1 cellular context compared by ENCODE assay signal in the genomic region with DNA sequence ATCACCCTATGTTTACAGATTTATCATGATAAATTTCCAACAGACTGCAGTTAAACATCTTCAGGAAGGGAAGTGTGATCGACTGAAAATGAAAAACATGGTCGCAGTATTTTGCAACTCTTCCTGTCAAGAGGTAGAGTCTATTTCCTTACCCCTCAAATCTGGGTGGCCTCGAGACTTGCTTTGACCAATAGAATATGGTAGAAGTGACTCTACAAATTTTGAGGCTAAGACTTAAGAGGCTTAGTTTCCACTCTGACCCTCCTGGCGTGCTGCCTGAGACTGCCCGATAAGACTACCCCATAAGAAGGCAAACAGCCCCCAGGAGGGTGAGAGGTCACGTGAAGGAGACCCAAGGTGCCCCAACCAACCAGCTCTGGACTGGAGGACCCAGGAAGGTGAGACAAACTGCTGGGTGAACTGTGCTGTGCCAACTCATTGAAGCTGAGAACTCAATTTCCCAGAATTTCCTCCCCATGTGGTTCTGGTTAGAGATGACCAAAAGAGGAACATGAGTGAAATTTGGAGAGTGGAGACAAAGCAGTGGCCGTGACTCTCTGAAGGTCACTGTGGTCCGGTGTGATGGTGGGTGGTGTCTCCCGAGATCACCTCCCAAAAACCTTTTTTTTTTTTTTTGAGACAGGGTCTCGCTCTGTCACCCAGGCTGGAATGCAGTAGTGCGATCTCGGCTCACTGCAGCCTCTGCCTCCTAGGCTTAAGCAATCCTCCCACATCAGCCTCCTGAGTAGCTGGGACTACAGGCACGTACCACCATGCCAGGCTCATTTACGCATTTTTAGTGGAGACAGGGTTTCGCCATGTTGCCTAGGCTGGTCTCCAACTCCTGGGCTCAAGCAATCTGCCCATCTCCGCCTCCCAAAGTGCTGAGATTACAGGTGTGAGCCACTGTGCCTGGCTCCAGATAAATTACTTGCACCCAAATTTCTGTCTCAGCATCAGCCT.
TF ChIP-seq lines count a peak whose summit lies in the region.

No MANE protein-coding gene starts in this region.

TF ChIP-seq in H1, 55 proteins besides CTCF, POLR2A, EP300 and RAD21:
- TF ChIP-seq ATF2 (IDR thresholded peaks at IDR 0.05; ENCODE audit: low read length) (no peak), TAF1 (IDR thresholded peaks at IDR 0.05; ENCODE audit: low read depth, low read length) (no peak), CHD2 (IDR thresholded peaks at IDR 0.05; ENCODE audit: low read length) (no peak), SAP30 (IDR thresholded peaks at IDR 0.05; ENCODE audit: insufficient read depth, insufficient replicate concordance, low read length) (no peak), KDM4A (IDR thresholded peaks at IDR 0.05; ENCODE audit: low read depth, low read length, severe bottlenecking) (no peak), PHF8 (conservative IDR thresholded peaks at IDR 0.05; ENCODE audit: low read depth, low read length) (no peak), JUN (IDR thresholded peaks at IDR 0.05; ENCODE audit: low read depth, low read length) (no peak), CBX8 (IDR thresholded peaks at IDR 0.05; ENCODE audit: borderline replicate concordance, low read depth, low read length) (no peak), TBP (IDR thresholded peaks at IDR 0.05; ENCODE audit: low read depth, low read length) (no peak), RFX5 (IDR thresholded peaks at IDR 0.05; ENCODE audit: borderline replicate concordance, low read depth, low read length) (no peak), SP2 (IDR thresholded peaks at IDR 0.05; ENCODE audit: low read length) (no peak), CREB1 (IDR thresholded peaks at IDR 0.05) (no peak), ASH2L (IDR thresholded peaks at IDR 0.05; ENCODE audit: low read length) (no peak), JUND (IDR thresholded peaks at IDR 0.05; ENCODE audit: low read length) (no peak), POLR2AphosphoS5 (IDR thresholded peaks at IDR 0.05; ENCODE audit: low read depth, low read length) (no peak), KDM1A (IDR thresholded peaks at IDR 0.05; ENCODE audit: borderline replicate concordance, low read length) (no peak), HDAC6 (IDR thresholded peaks at IDR 0.05; ENCODE audit: low read depth, low read length) (no peak)
- TF ChIP-seq, protein P1, sequence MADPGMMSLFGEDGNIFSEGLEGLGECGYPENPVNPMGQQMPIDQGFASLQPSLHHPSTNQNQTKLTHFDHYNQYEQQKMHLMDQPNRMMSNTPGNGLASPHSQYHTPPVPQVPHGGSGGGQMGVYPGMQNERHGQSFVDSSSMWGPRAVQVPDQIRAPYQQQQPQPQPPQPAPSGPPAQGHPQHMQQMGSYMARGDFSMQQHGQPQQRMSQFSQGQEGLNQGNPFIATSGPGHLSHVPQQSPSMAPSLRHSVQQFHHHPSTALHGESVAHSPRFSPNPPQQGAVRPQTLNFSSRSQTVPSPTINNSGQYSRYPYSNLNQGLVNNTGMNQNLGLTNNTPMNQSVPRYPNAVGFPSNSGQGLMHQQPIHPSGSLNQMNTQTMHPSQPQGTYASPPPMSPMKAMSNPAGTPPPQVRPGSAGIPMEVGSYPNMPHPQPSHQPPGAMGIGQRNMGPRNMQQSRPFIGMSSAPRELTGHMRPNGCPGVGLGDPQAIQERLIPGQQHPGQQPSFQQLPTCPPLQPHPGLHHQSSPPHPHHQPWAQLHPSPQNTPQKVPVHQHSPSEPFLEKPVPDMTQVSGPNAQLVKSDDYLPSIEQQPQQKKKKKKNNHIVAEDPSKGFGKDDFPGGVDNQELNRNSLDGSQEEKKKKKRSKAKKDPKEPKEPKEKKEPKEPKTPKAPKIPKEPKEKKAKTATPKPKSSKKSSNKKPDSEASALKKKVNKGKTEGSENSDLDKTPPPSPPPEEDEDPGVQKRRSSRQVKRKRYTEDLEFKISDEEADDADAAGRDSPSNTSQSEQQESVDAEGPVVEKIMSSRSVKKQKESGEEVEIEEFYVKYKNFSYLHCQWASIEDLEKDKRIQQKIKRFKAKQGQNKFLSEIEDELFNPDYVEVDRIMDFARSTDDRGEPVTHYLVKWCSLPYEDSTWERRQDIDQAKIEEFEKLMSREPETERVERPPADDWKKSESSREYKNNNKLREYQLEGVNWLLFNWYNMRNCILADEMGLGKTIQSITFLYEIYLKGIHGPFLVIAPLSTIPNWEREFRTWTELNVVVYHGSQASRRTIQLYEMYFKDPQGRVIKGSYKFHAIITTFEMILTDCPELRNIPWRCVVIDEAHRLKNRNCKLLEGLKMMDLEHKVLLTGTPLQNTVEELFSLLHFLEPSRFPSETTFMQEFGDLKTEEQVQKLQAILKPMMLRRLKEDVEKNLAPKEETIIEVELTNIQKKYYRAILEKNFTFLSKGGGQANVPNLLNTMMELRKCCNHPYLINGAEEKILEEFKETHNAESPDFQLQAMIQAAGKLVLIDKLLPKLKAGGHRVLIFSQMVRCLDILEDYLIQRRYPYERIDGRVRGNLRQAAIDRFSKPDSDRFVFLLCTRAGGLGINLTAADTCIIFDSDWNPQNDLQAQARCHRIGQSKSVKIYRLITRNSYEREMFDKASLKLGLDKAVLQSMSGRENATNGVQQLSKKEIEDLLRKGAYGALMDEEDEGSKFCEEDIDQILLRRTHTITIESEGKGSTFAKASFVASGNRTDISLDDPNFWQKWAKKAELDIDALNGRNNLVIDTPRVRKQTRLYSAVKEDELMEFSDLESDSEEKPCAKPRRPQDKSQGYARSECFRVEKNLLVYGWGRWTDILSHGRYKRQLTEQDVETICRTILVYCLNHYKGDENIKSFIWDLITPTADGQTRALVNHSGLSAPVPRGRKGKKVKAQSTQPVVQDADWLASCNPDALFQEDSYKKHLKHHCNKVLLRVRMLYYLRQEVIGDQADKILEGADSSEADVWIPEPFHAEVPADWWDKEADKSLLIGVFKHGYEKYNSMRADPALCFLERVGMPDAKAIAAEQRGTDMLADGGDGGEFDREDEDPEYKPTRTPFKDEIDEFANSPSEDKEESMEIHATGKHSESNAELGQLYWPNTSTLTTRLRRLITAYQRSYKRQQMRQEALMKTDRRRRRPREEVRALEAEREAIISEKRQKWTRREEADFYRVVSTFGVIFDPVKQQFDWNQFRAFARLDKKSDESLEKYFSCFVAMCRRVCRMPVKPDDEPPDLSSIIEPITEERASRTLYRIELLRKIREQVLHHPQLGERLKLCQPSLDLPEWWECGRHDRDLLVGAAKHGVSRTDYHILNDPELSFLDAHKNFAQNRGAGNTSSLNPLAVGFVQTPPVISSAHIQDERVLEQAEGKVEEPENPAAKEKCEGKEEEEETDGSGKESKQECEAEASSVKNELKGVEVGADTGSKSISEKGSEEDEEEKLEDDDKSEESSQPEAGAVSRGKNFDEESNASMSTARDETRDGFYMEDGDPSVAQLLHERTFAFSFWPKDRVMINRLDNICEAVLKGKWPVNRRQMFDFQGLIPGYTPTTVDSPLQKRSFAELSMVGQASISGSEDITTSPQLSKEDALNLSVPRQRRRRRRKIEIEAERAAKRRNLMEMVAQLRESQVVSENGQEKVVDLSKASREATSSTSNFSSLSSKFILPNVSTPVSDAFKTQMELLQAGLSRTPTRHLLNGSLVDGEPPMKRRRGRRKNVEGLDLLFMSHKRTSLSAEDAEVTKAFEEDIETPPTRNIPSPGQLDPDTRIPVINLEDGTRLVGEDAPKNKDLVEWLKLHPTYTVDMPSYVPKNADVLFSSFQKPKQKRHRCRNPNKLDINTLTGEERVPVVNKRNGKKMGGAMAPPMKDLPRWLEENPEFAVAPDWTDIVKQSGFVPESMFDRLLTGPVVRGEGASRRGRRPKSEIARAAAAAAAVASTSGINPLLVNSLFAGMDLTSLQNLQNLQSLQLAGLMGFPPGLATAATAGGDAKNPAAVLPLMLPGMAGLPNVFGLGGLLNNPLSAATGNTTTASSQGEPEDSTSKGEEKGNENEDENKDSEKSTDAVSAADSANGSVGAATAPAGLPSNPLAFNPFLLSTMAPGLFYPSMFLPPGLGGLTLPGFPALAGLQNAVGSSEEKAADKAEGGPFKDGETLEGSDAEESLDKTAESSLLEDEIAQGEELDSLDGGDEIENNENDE (IDR thresholded peaks at IDR 0.05; ENCODE audit: insufficient replicate concordance, low read length): no peak
- TF ChIP-seq, protein P2, sequence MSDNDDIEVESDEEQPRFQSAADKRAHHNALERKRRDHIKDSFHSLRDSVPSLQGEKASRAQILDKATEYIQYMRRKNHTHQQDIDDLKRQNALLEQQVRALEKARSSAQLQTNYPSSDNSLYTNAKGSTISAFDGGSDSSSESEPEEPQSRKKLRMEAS (IDR thresholded peaks at IDR 0.05): no peak
